ENCODE assay signal across 8 cellular contexts in genomic region chr3:153160451-153161137, GRCh38. TPM values are rescaled to one million over a fixed set of nuclear protein-coding genes. Genes with fewer than 3 reads are reported as not detected.
DNase-seq lines count a peak whose midpoint lies in the region; ATAC-seq and TF ChIP-seq lines count a peak whose summit lies in the region.

No MANE protein-coding gene starts in this region.

- peak overlapping the region; percentile 92 for H3K27ac ChIP-seq in cingulate gyrus (ENCODE audit: low read depth, low read length)

- in situ Hi-C loops in GM13977 (cut with MboI; ENCODE audit: low pct_unique_long_range_greater_than_20kb, low sequenced_read_pairs, unreplicated experiment), result no loop called here

- no peak for TF ChIP-seq CTCF in GM13977 (IDR thresholded peaks at IDR 0.05; ENCODE audit: extremely low read depth, insufficient read depth, missing control alignments)

- DNase-seq in GM13977 (ENCODE audit: low spot score), result peak; percentile 77
- peak; percentile 80 for DNase-seq in NCI-H1105 (lab: John Stamatoyannopoulos, UW)
- DNase-seq in activated CD4-positive, alpha-beta T cell treated with anti-CD3 and anti-CD28 coated beads for 1 hour, result peak; percentile 60
- peak; percentile 84 to 87 for DNase-seq in left colon
- DNase-seq in stimulated activated CD4-positive, alpha-beta T cell treated with anti-CD3 and anti-CD28 coated beads, Interleukin-1b, Interleukin-23, amount 100 ng/mL, for 48 hours, result peak; percentile 85
- no peak for DNase-seq in NCI-H2171 treated with DMSO at 0.1 percent for 48 hours (lab: John Stamatoyannopoulos, UW)

- intact Hi-C loops in left colon (cut with DNase I, micrococcal nuclease), result loop anchor here in 1 of 2 donors (10.0 kb wide), 1 partner anchor 116 kb away; no protein-coding TSS in a partner anchor

- ATAC-seq in HG02588 (IDR thresholded peaks at IDR 0.05; ENCODE audit: unreplicated experiment) (peak; percentile 33), left colon (peak; percentile 43)

RNA-seq across cellular contexts. Expression of gene RAP2B, which starts 1.4 kb away (rescaled TPM):
- total RNA-seq in left colon, result 10 to 100 TPM; 10.0 to 18.5 TPM
